In genomic region chr19:43902399-43902798, GRCh38 we compare ENCODE assay signal across 1 cellular context.
TF ChIP-seq lines count a peak whose summit lies in the region.

No MANE protein-coding gene starts in this region.

TF ChIP-seq in K562, 482 proteins besides CTCF, POLR2A, EP300 and RAD21:
- TF ChIP-seq CEBPG (CRISPR knock-in tag; IDR thresholded peaks at IDR 0.05) (no peak), CEBPG (tag; conservative IDR thresholded peaks at IDR 0.05 in 1 of 2, IDR thresholded peaks at IDR 0.05 in 1 of 2) (0 out of 4 replicates have a peak, but pooled peaks of 1 of the 2 experiments have one; percentile 4), LEF1 (IDR thresholded peaks at IDR 0.05) (no peak)
TF ChIP-seq in K562: peak in this region for 1.
